Comparison of ENCODE assay signal across 29 cellular contexts in genomic region chrX:77389891-77390290, GRCh38. TPM values are rescaled to one million over a fixed set of nuclear protein-coding genes. Genes with fewer than 3 reads are reported as not detected.
"Had no signal": no experiment of that assay in that cellular context is flagged by ENCODE, and none has a peak within 500 bp of the region (broad histone marks: within the 10 kb centered on the region; RNA-seq: fewer than 3 reads in every experiment).

No MANE protein-coding gene starts in this region.

- H3K4me3 ChIP-seq: ascending aorta, breast epithelium, coronary artery, dorsolateral prefrontal cortex, esophagus muscularis mucosa, gastroesophageal sphincter, heart right ventricle, hepatocyte had no signal

- H3K36me3 ChIP-seq: ascending aorta, breast epithelium, esophagus muscularis mucosa, gastroesophageal sphincter, heart right ventricle had no signal

- DNase-seq: activated CD4-positive, alpha-beta memory T cell treated with anti-CD3 and anti-CD28 coated beads, Interleukin-2, amount 10 ng/mL, durations not matched to agents 7 days and 5 days; activated CD4-positive, alpha-beta T cell treated with anti-CD3 and anti-CD28 coated beads for 36 hours; activated CD4-positive, alpha-beta T cell treated with anti-CD3 and anti-CD28 coated beads, Interleukin-2, amount 10 ng/mL, durations not matched to agents 24 days and 14 days; activated CD4-positive, alpha-beta T cell treated with anti-CD3 and anti-CD28 coated beads, Interleukin-2, amount 50 U/mL, for 4 hours; activated CD4-positive, CD25-positive, alpha-beta regulatory T cell; activated CD4-positive, CD25-positive, alpha-beta regulatory T cell treated with anti-CD3 and anti-CD28 coated beads, Interleukin-2, amount 50 U/mL, for 72 hours; activated CD8-positive, alpha-beta memory T cell treated with anti-CD3 and anti-CD28 coated beads, Interleukin-2, amount 50 U/mL, for 48 hours; activated gamma-delta T cell; activated naive CD4-positive, alpha-beta T cell; activated naive CD4-positive, alpha-beta T cell treated with anti-CD3 and anti-CD28 coated beads, Interleukin-2, amount 10 ng/mL, durations not matched to agents 7 days and 5 days; activated naive CD8-positive, alpha-beta T cell treated with anti-CD3 and anti-CD28 coated beads, Interleukin-2, amount 10 ng/mL, durations not matched to agents 7 days and 5 days; activated T-cell treated with anti-CD3 and anti-CD28 coated beads for 4 hours; activated T-cell treated with anti-CD3 and anti-CD28 coated beads, Interleukin-2, amount 50 U/mL, for 24 hours; activated T-cell treated with anti-CD3 and anti-CD28 coated beads, Interleukin-2, amount 50 U/mL, for 72 hours; dorsolateral prefrontal cortex; effector memory CD4-positive, alpha-beta T cell; erythroblast; foreskin keratinocyte; heart right ventricle; T-helper 17 cell; T1000 had no signal

- H3K27me3 ChIP-seq: ascending aorta, breast epithelium, esophagus muscularis mucosa, foreskin keratinocyte, gastroesophageal sphincter, heart right ventricle, hepatocyte had no signal

RNA-seq across cellular contexts. Expression of gene FGF16, which starts 57.3 kb away (rescaled TPM):
- total RNA-seq: activated CD4-positive, alpha-beta memory T cell treated with anti-CD3 and anti-CD28 coated beads, Interleukin-2, amount 10 ng/mL, durations not matched to agents 7 days and 5 days; activated CD4-positive, alpha-beta T cell treated with anti-CD3 and anti-CD28 coated beads for 36 hours; activated CD4-positive, alpha-beta T cell treated with anti-CD3 and anti-CD28 coated beads, Interleukin-2, amount 10 ng/mL, durations not matched to agents 24 days and 14 days; activated naive CD4-positive, alpha-beta T cell treated with anti-CD3 and anti-CD28 coated beads, Interleukin-2, amount 50 U/mL, for 72 hours; activated naive CD8-positive, alpha-beta T cell treated with anti-CD3 and anti-CD28 coated beads, Interleukin-2, amount 10 ng/mL, durations not matched to agents 7 days and 5 days; activated T-cell treated with anti-CD3 and anti-CD28 coated beads, Interleukin-2, amount 50 U/mL, for 72 hours; ascending aorta; cerebellum; foreskin keratinocyte; T-helper 17 cell had no signal
